Comparison of ENCODE assay signal across 26 cellular contexts in genomic region chr6:68024570-68025269, GRCh38.
"Had no signal": no experiment of that assay in that cellular context is flagged by ENCODE, and none has a peak within 500 bp of the region (broad histone marks: within the 10 kb centered on the region; RNA-seq: fewer than 3 reads in every experiment).

No MANE protein-coding gene starts in this region.

- ATAC-seq: left cardiac atrium; left lung; lower lobe of right lung; naive thymus-derived CD4-positive, alpha-beta T cell; natural killer cell treated with Interleukin-12 subunit alpha and Interleukin-12 subunit beta and Interleukin-15 and Interleukin-18, amount 100 ng/mL, for 72 hours; right lobe of liver; stimulated activated memory B cell treated with anti-CD40 and anti-IgM and Interleukin-4, amounts not matched to agents 10 μg/mL and 1 μg/mL and 100 μg/mL, for 72 hours; stimulated activated naive CD8-positive, alpha-beta T cell treated with anti-CD3 and anti-CD28 coated beads, Interleukin-15, Interleukin-2, amounts not matched to agents 100 U/mL and 50 U/mL, for 24 hours had no signal

- H3K36me3 ChIP-seq: left lung, lower lobe of right lung, ovary, right atrium auricular region, right lobe of liver, stomach, thyroid gland, transverse colon, upper lobe of left lung, vagina had no signal

- H3K27me3 ChIP-seq: left lung, ovary, right atrium auricular region, right lobe of liver, stomach, testis, thyroid gland, transverse colon, upper lobe of left lung, vagina had no signal

- FAIRE-seq: keratinocyte had no signal

- H3K4me2 ChIP-seq: smooth muscle cell had no signal

- DNase-seq: hippocampal formation; kidney glomerular epithelial cell; left cardiac atrium; left lung; lower lobe of right lung; mammary epithelial cell; mesendoderm; naive thymus-derived CD4-positive, alpha-beta T cell; ovary; right lobe of liver; stimulated activated CD4-positive, alpha-beta T cell treated with anti-CD3 and anti-CD28 coated beads, Interleukin-1b, Interleukin-23, amount 100 ng/mL, for 48 hours; stimulated activated CD4-positive, alpha-beta T cell treated with anti-CD3 and anti-CD28 coated beads, Interleukin-2, amount 100 ng/mL, for 48 hours; stimulated activated CD4-positive, alpha-beta T cell treated with anti-CD3 and anti-CD28 coated beads, Interleukin-4, amount 100 ng/mL, for 4 hours; stimulated activated CD8-positive, alpha-beta memory T cell treated with anti-CD3 and anti-CD28 coated beads, Interleukin-4, amount 100 ng/mL, for 48 hours; stimulated activated naive CD8-positive, alpha-beta T cell treated with anti-CD3 and anti-CD28 coated beads, Interleukin-15, Interleukin-2, amounts not matched to agents 100 U/mL and 50 U/mL, for 24 hours; stomach; testis; thyroid gland; transverse colon; upper lobe of left lung had no signal

- H3K27ac ChIP-seq: left lung, lower lobe of right lung, ovary, right atrium auricular region, right lobe of liver, stomach, testis, thyroid gland, transverse colon, upper lobe of left lung, vagina had no signal

- H3K4me3 ChIP-seq: left lung, lower lobe of right lung, ovary, right atrium auricular region, right lobe of liver, smooth muscle cell, stomach, testis, thyroid gland, transverse colon, upper lobe of left lung, vagina had no signal

- H3K9me3 ChIP-seq: lower lobe of right lung, ovary, right atrium auricular region, right lobe of liver, testis, thyroid gland, upper lobe of left lung, vagina had no signal

- H3K4me1 ChIP-seq: left lung, lower lobe of right lung, right atrium auricular region, right lobe of liver, stomach, testis, thyroid gland, transverse colon, upper lobe of left lung, vagina had no signal
